In the genomic region with DNA sequence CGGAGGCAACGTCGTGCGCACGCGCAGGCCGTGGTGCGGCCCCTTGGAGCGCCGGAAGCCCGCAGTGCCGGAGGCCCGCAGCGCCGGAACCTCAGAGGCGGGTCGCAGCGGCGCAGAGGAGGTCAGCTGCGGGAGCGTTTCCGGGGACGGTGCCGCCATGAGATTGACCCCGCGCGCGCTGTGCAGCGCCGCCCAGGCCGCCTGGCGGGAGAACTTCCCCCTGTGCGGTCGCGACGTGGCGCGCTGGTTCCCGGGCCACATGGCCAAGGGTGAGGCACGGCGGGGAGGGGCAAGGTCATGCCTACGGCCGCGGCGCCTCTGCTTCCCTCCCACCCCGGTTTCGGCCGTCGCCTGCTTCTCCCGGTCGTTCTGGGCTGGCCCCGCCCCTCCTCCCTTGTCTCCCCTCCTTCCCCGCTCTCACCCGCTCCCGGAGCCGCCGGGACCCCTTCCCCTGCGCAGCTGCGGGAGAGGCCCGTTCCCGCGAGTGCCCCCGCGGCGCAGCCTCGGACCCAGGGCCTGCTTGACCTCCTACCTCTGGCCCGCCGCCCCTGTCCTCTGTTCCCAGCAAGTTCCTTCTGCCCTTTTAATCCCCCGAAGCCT, we compare ENCODE assay signal across 7 cellular contexts. TPM values are rescaled to one million over a fixed set of nuclear protein-coding genes. Genes with fewer than 3 reads are reported as not detected.
DNase-seq lines count a peak whose midpoint lies in the region; ATAC-seq and TF ChIP-seq lines count a peak whose summit lies in the region.

A gene with protein sequence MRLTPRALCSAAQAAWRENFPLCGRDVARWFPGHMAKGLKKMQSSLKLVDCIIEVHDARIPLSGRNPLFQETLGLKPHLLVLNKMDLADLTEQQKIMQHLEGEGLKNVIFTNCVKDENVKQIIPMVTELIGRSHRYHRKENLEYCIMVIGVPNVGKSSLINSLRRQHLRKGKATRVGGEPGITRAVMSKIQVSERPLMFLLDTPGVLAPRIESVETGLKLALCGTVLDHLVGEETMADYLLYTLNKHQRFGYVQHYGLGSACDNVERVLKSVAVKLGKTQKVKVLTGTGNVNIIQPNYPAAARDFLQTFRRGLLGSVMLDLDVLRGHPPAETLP (plus strand): TSS at position 94 of the 600 bp plus-strand sequence. CDS start 64 bp downstream, at position 158.

- peak; percentile 84 for ATAC-seq in HG02798 (IDR thresholded peaks at IDR 0.05; ENCODE audit: poor library complexity, unreplicated experiment)
- peak; percentile 85 for ATAC-seq in T-helper 17 cell

- H3K27ac Mint-ChIP-seq in T-helper 17 cell, result peak within 1 kb of the TSS; percentile 91

- in situ Hi-C loops in astrocyte of the cerebellum (cut with HindIII; ENCODE audit: low sequenced_read_pairs), result no loop called here

- peak within 1 kb of the TSS; percentile 91 for H3K4me3 Mint-ChIP-seq in T-helper 17 cell

- peak; percentile 87 for TF ChIP-seq POLR2A in GM15510 (IDR thresholded peaks at IDR 0.05; ENCODE audit: borderline replicate concordance, extremely low read depth, insufficient read length)

- DNase-seq in NCI-H1417 treated with DMSO at 0.1 percent for 48 hours (lab: John Stamatoyannopoulos, UW), result peak; percentile 44
- DNase-seq in T-helper 17 cell, result peak; percentile 92 to 96 (median 93)
- peak; percentile 57 for DNase-seq in astrocyte of the cerebellum (ENCODE audit: low read depth)
- peak; percentile 99 for DNase-seq in hepatic stellate cell (ENCODE audit: low spot score)
- DNase-seq in renal cortical epithelial cell (ENCODE audit: low read depth), result peak; percentile 70

- no peaks in the 10 kb centered on the region for H3K27me3 Mint-ChIP-seq in T-helper 17 cell

- peak within 1 kb of the TSS; percentile 87 for H3K4me3 ChIP-seq in astrocyte of the cerebellum (ENCODE audit: low read depth, low read length)

- no peak for TF ChIP-seq CTCF in astrocyte of the cerebellum (IDR thresholded peaks at IDR 0.05; ENCODE audit: low read depth, low read length, missing control alignments)

- peaks cover 33% of the 10 kb centered on the region for H3K4me1 Mint-ChIP-seq in T-helper 17 cell

- H3K9me3 ChIP-seq in T-helper 17 cell (ENCODE audit: control insufficient read depth, low read length, poor library complexity, severe bottlenecking), result no peaks in the 10 kb centered on the region

- peaks cover 3% of the 10 kb centered on the region for H3K36me3 Mint-ChIP-seq in T-helper 17 cell (ENCODE audit: low read depth)

RNA-seq across cellular contexts. Expression of the gene that starts here (rescaled TPM):
- total RNA-seq in T-helper 17 cell (10 to 100 TPM; 48.7 to 51.2 TPM), renal cortical epithelial cell (35.8 and 46.6 TPM in 2 replicates)

Comparison
In these comparisons a context has a peak if more than half of its experiments do, and no peak if none do; other contexts are left out.
1. Peak in every context shown above with its lines: DNase-seq, ATAC-seq and H3K4me3 ChIP-seq.
2. DNase-seq: peak in every context shown above with its lines; median percentile 99 in hepatic stellate cell; 93 in T-helper 17 cell; 70 in renal cortical epithelial cell; 57 in astrocyte of the cerebellum; 44 in NCI-H1417 treated with DMSO at 0.1 percent for 48 hours.